25 cellular contexts compared by ENCODE assay signal in the genomic region with DNA sequence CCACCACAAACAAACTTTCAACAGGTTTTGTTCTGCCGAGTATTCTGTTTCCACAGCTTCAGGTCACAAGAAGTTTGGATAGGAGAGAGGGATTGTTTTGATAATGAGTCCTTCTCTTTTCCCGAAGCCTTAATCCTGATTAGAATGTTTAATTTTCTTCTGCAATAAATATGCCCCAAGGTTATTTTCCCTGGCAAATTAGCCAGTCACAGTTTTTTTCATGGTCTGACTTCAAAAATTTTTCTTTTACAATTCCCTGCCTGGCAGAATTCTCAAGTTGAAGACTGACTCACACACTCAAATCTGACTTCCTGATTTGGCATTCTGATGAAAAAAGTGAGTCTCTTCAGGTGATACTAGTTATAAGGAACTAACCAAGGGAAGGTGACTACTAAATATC. TPM values are rescaled to one million over a fixed set of nuclear protein-coding genes. Genes with fewer than 3 reads are reported as not detected.
DNase-seq lines count a peak whose midpoint lies in the region; ATAC-seq, FAIRE-seq and TF ChIP-seq lines count a peak whose summit lies in the region.
"Had no signal": no experiment of that assay in that cellular context is flagged by ENCODE, and none has a peak within 500 bp of the region (broad histone marks: within the 10 kb centered on the region; RNA-seq: fewer than 3 reads in every experiment).

No MANE protein-coding gene starts in this region.

- peaks cover 3% of the 10 kb centered on the region for H3K4me1 Mint-ChIP-seq in astrocyte (ENCODE audit: low read depth, unreplicated experiment)
- H3K4me1 Mint-ChIP-seq: activated naive CD4-positive, alpha-beta T cell treated with anti-CD3 and anti-CD28 coated beads, Interleukin-2, amount 10 ng/mL, durations not matched to agents 7 days and 5 days had no signal

- peak; percentile 69 for DNase-seq in M059J (ENCODE audit: low read depth)
- DNase-seq in astrocyte (ENCODE audit: low read depth) = peak; percentile 26
- peak; percentile 10 for DNase-seq in fibroblast of pulmonary artery (ENCODE audit: low read depth)
- no peak for DNase-seq in thyroid gland
- no peak for DNase-seq in DMS79 treated with DMSO at 0.1 percent for 48 hours (lab: John Stamatoyannopoulos, UW)
- DNase-seq in GM10248 (ENCODE audit: extremely low spot score) = no peak
- DNase-seq: activated naive CD4-positive, alpha-beta T cell treated with anti-CD3 and anti-CD28 coated beads, Interleukin-2, amount 10 ng/mL, durations not matched to agents 7 days and 5 days; CD4-positive, alpha-beta T cell; effector CD8-positive, alpha-beta T cell; GOT3; lower lobe of right lung; NCI-H1048; NCI-H187 treated with DMSO at 0.1 percent for 48 hours; NCI-H69; posterior cingulate gyrus; RPMI8226; stimulated activated naive CD4-positive, alpha-beta T cell treated with Interleukin-2 at 50 U/mL for 16 hours; testis had no signal

- no peaks in the 10 kb centered on the region for H3K27me3 Mint-ChIP-seq in astrocyte (ENCODE audit: low read depth, unreplicated experiment)
- H3K27me3 Mint-ChIP-seq: activated naive CD4-positive, alpha-beta T cell treated with anti-CD3 and anti-CD28 coated beads, Interleukin-2, amount 10 ng/mL, durations not matched to agents 7 days and 5 days had no signal

- H3K36me3 ChIP-seq in astrocyte (ENCODE audit: insufficient read depth, low read length) = no peaks in the 10 kb centered on the region
- no peaks in the 10 kb centered on the region for H3K36me3 ChIP-seq in thyroid gland
- H3K36me3 ChIP-seq: gastroesophageal sphincter, lower lobe of right lung had no signal

- no peak overlapping the region for H3K9ac ChIP-seq in astrocyte (ENCODE audit: low read length)

- no peak for ATAC-seq in HG02642 (IDR thresholded peaks at IDR 0.05; ENCODE audit: poor library complexity, unreplicated experiment)
- ATAC-seq: esophagus mucosa, gastroesophageal sphincter, GM12878, lower lobe of right lung, sciatic nerve had no signal

- H3K4me3 ChIP-seq in astrocyte (ENCODE audit: insufficient read depth, low read depth, low read length) (no peak overlapping the region), fibroblast of pulmonary artery (replicated peaks; ENCODE audit: low read depth, low read length) (no peak overlapping the region), thyroid gland (replicated peaks in 1 of 3) (no peak overlapping the region)
- H3K4me3 ChIP-seq: gastroesophageal sphincter, GM12878, lower lobe of right lung, testis had no signal

- H4K20me1 ChIP-seq in astrocyte (ENCODE audit: insufficient read depth, low read length) = no peaks in the 10 kb centered on the region

- H3K4me2 ChIP-seq in astrocyte (ENCODE audit: low read length) = no peak overlapping the region

- intact Hi-C loops in thyroid gland (cut with DNase I) = no loop called here

- no peaks in the 10 kb centered on the region for H3K79me2 ChIP-seq in astrocyte (ENCODE audit: insufficient read depth, low read length)

- 24 to 25% methylated on average over 2 of the region's 2 CpGs for WGBS in thyroid gland, 2 donors

- peaks cover 2% of the 10 kb centered on the region for H3K9me3 Mint-ChIP-seq in astrocyte (ENCODE audit: unreplicated experiment)
- H3K9me3 Mint-ChIP-seq: activated naive CD4-positive, alpha-beta T cell treated with anti-CD3 and anti-CD28 coated beads, Interleukin-2, amount 10 ng/mL, durations not matched to agents 7 days and 5 days had no signal

- POLR2A ChIA-PET in GM10248 (lab: Yijun Ruan, JAX) = no interaction called here

- H3K9me3 ChIP-seq in astrocyte (ENCODE audit: insufficient read depth, low read depth, low read length) (no peaks in the 10 kb centered on the region), thyroid gland (no peaks in the 10 kb centered on the region)
- H3K9me3 ChIP-seq: gastroesophageal sphincter, lower lobe of right lung, testis had no signal

- no peaks in the 10 kb centered on the region for H3K36me3 Mint-ChIP-seq in astrocyte (ENCODE audit: low read depth, unreplicated experiment)
- H3K36me3 Mint-ChIP-seq: activated naive CD4-positive, alpha-beta T cell treated with anti-CD3 and anti-CD28 coated beads, Interleukin-2, amount 10 ng/mL, durations not matched to agents 7 days and 5 days had no signal

- H2AFZ ChIP-seq in astrocyte (ENCODE audit: low read depth, low read length) = no peak overlapping the region

- H3K4me1 ChIP-seq in astrocyte (ENCODE audit: insufficient read depth, low read length) (no peaks in the 10 kb centered on the region), thyroid gland (peaks cover 0 to 6% of the 10 kb centered on the region in 2 donors)
- H3K4me1 ChIP-seq: gastroesophageal sphincter, lower lobe of right lung, testis had no signal

- CTCF ChIA-PET in GM10248 (lab: Yijun Ruan, JAX) = interaction anchor here (1.3 kb wide), 1 partner anchor 71 kb away, joined by 3 read pairs; no protein-coding TSS in a partner anchor

- H3K27ac Mint-ChIP-seq in astrocyte (ENCODE audit: unreplicated experiment) = no peak overlapping the region
- H3K27ac Mint-ChIP-seq: activated naive CD4-positive, alpha-beta T cell treated with anti-CD3 and anti-CD28 coated beads, Interleukin-2, amount 10 ng/mL, durations not matched to agents 7 days and 5 days; CD4-positive, alpha-beta T cell had no signal

- H3K4me3 Mint-ChIP-seq in astrocyte (ENCODE audit: unreplicated experiment) = no peak overlapping the region
- H3K4me3 Mint-ChIP-seq: activated naive CD4-positive, alpha-beta T cell treated with anti-CD3 and anti-CD28 coated beads, Interleukin-2, amount 10 ng/mL, durations not matched to agents 7 days and 5 days; CD4-positive, alpha-beta T cell had no signal

- no peak for TF ChIP-seq POLR2A in thyroid gland (IDR thresholded peaks at IDR 0.05)

- H3K27me3 ChIP-seq in astrocyte (ENCODE audit: insufficient read depth, low read length) (no peaks in the 10 kb centered on the region), thyroid gland (no peaks in the 10 kb centered on the region)
- H3K27me3 ChIP-seq: gastroesophageal sphincter, testis had no signal

- H3K27ac ChIP-seq in astrocyte (ENCODE audit: low read depth, low read length) (no peak overlapping the region), thyroid gland (peak overlapping the region in 2 of 3 donors; percentile 37 to 48)
- H3K27ac ChIP-seq: gastroesophageal sphincter, lower lobe of right lung, testis had no signal

- TF ChIP-seq CTCF in astrocyte (IDR thresholded peaks at IDR 0.05; ENCODE audit: insufficient read depth, low read depth, low read length) (no peak), fibroblast of pulmonary artery (IDR thresholded peaks at IDR 0.05; ENCODE audit: low read length, missing control alignments) (no peak), thyroid gland (IDR thresholded peaks at IDR 0.05) (no peak), GM10248 (IDR thresholded peaks at IDR 0.05; ENCODE audit: control extremely low read depth, extremely low read depth, low read depth, missing control alignments) (no peak)

- no peak for FAIRE-seq in astrocyte (lab: Jason Lieb, UNC)
- FAIRE-seq: GM12878, islet of Langerhans had no signal

RNA-seq across cellular contexts. Expression of gene EDNRA, which starts 33.1 kb away (rescaled TPM):
- total RNA-seq in M059J (2014; rRNA removed; shearing (Covaris generic)) = 4.3 and 6.5 TPM in 2 replicates
- 6.4 and 9.3 TPM in 2 replicates for total RNA-seq in astrocyte
- total RNA-seq in thyroid gland = 1 to 10 TPM; 5.9 to 7.7 (median 6.8) TPM
- total RNA-seq: CD4-positive, alpha-beta T cell; T-helper 2 cell treated with Interferon-gamma antibody and Interleukin-4, amounts not matched to agents 100 ng/mL and 5 ng/mL, for 36 hours had no signal

Comparison
In these comparisons a context has a peak if more than half of its experiments do, and no peak if none do; other contexts are left out.
1. DNase-seq: peak in M059J (single experiment), astrocyte (single experiment) and fibroblast of pulmonary artery (single experiment); none in thyroid gland (0 of 2), DMS79 treated with DMSO at 0.1 percent for 48 hours (single experiment) and GM10248 (single experiment).